ENCODE assay signal across 1 cellular context in the genomic region with DNA sequence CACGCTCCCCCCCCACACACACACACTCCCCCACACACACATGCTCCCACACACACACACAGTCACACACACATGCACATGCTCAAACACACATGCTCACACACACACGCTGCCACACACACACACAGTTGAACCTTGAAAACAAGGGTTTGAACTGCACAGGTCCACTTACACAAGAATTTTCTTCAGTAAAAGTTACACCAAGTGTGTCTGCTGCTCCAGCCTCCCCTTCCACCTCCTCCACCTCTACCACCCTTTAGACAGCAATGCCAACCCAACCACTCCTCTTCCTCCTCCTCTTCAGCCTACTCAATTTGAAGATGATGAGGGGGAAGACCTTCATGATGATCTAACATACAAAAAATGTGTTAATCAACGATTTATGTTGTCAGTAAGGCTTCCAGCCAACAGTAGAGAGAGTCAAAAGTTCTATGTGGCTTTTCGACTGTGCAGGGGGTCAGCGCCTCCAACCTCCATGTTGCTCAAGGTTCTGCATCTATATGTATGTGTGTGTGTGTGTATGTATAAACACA.
TF ChIP-seq lines count a peak whose summit lies in the region.

No MANE protein-coding gene starts in this region.

TF ChIP-seq in IMR-90, 13 proteins besides CTCF, POLR2A, EP300 and RAD21:
- no peak for TF ChIP-seq FOS (IDR thresholded peaks at IDR 0.05; ENCODE audit: low read depth, low read length)
- TF ChIP-seq MAZ (IDR thresholded peaks at IDR 0.05; ENCODE audit: borderline replicate concordance, low read depth, low read length) = no peak
- no peak for TF ChIP-seq BHLHE40 (IDR thresholded peaks at IDR 0.05; ENCODE audit: low read depth, low read length)
- no peak for TF ChIP-seq MAFK (IDR thresholded peaks at IDR 0.05; ENCODE audit: low read depth, low read length)
- TF ChIP-seq RFX5 (IDR thresholded peaks at IDR 0.05; ENCODE audit: low read depth, low read length) = no peak
- TF ChIP-seq SMC3 (IDR thresholded peaks at IDR 0.05; ENCODE audit: low read depth, low read length) = no peak
- TF ChIP-seq CEBPB (IDR thresholded peaks at IDR 0.05; ENCODE audit: low read depth, low read length) = no peak
- TF ChIP-seq, protein P1, sequence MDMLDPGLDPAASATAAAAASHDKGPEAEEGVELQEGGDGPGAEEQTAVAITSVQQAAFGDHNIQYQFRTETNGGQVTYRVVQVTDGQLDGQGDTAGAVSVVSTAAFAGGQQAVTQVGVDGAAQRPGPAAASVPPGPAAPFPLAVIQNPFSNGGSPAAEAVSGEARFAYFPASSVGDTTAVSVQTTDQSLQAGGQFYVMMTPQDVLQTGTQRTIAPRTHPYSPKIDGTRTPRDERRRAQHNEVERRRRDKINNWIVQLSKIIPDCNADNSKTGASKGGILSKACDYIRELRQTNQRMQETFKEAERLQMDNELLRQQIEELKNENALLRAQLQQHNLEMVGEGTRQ (IDR thresholded peaks at IDR 0.05; ENCODE audit: low read depth, low read length) = no peak
- TF ChIP-seq, protein P2, sequence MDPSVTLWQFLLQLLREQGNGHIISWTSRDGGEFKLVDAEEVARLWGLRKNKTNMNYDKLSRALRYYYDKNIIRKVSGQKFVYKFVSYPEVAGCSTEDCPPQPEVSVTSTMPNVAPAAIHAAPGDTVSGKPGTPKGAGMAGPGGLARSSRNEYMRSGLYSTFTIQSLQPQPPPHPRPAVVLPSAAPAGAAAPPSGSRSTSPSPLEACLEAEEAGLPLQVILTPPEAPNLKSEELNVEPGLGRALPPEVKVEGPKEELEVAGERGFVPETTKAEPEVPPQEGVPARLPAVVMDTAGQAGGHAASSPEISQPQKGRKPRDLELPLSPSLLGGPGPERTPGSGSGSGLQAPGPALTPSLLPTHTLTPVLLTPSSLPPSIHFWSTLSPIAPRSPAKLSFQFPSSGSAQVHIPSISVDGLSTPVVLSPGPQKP (IDR thresholded peaks at IDR 0.05; ENCODE audit: borderline replicate concordance, low read depth, low read length) = no peak
- TF ChIP-seq MXI1 (IDR thresholded peaks at IDR 0.05; ENCODE audit: borderline replicate concordance, low read depth, low read length) = no peak
- TF ChIP-seq CHD1 (IDR thresholded peaks at IDR 0.05; ENCODE audit: low read depth, low read length) = no peak
- TF ChIP-seq RCOR1 (IDR thresholded peaks at IDR 0.05; ENCODE audit: insufficient replicate concordance, low read length) = no peak
- TF ChIP-seq NFE2L2 (IDR thresholded peaks at IDR 0.05; ENCODE audit: low read depth, low read length) = no peak
TF ChIP-seq in IMR-90: peak in this region for 0.
